Comparison of ENCODE assay signal across 25 cellular contexts in genomic region chr6:164665328-164665727, GRCh38.
"Had no signal": no experiment of that assay in that cellular context is flagged by ENCODE, and none has a peak within 500 bp of the region (broad histone marks: within the 10 kb centered on the region; RNA-seq: fewer than 3 reads in every experiment).

No MANE protein-coding gene starts in this region.

- DNase-seq: dorsolateral prefrontal cortex; effector CD4-positive, alpha-beta T cell; head of caudate nucleus; left ventricle myocardium superior; lower lobe of right lung; mucosa of descending colon; naive B cell; right lobe of liver; small intestine; stimulated activated CD4-positive, alpha-beta T cell treated with anti-CD3 and anti-CD28 coated beads, Interleukin-15, amount 100 ng/mL, for 24 hours; stimulated activated CD4-positive, alpha-beta T cell treated with anti-CD3 and anti-CD28 coated beads, Interleukin-2, amount 100 ng/mL, for 48 hours; stimulated activated naive B cell treated with anti-CD40 and anti-IgM and Interleukin-4, amounts not matched to agents 10 μg/mL and 1 μg/mL and 100 μg/mL, for 72 hours; transverse colon had no signal

- H3K9me3 ChIP-seq: lower lobe of right lung, neutrophil, right lobe of liver, thoracic aorta, transverse colon had no signal

- H3K4me1 Mint-ChIP-seq: memory B cell; mesothelial cell of epicardium; naive B cell; neural crest cell; stimulated activated naive B cell treated with anti-CD40 and anti-IgM and Interleukin-4, amounts not matched to agents 10 μg/mL and 1 μg/mL and 100 μg/mL, for 72 hours had no signal

- H3K36me3 ChIP-seq: lower lobe of right lung, neutrophil, right lobe of liver, thoracic aorta, transverse colon had no signal

- H3K4me3 Mint-ChIP-seq: memory B cell; mesothelial cell of epicardium; naive B cell; natural killer cell treated with Interleukin-12 subunit alpha and Interleukin-12 subunit beta and Interleukin-15 and Interleukin-18, amount 100 ng/mL, for 72 hours; neural crest cell; stimulated activated naive B cell treated with anti-CD40 and anti-IgM and Interleukin-4, amounts not matched to agents 10 μg/mL and 1 μg/mL and 100 μg/mL, for 72 hours; stimulated activated naive CD8-positive, alpha-beta T cell treated with anti-CD3 and anti-CD28 coated beads, Interleukin-15, Interleukin-2, amounts not matched to agents 100 ng/mL and 50 ng/mL, for 24 hours had no signal

- H3K9me3 Mint-ChIP-seq: stimulated activated naive CD8-positive, alpha-beta T cell treated with anti-CD3 and anti-CD28 coated beads, Interleukin-15, Interleukin-2, amounts not matched to agents 100 ng/mL and 50 ng/mL, for 24 hours had no signal

- H3K36me3 Mint-ChIP-seq: memory B cell; mesothelial cell of epicardium; naive B cell; stimulated activated naive B cell treated with anti-CD40 and anti-IgM and Interleukin-4, amounts not matched to agents 10 μg/mL and 1 μg/mL and 100 μg/mL, for 72 hours had no signal

- H3K4me1 ChIP-seq: lower lobe of right lung, parathyroid adenoma, right lobe of liver, transverse colon had no signal

- H3K27ac Mint-ChIP-seq: memory B cell; mesothelial cell of epicardium; naive B cell; natural killer cell treated with Interleukin-12 subunit alpha and Interleukin-12 subunit beta and Interleukin-15 and Interleukin-18, amount 100 ng/mL, for 72 hours; progenitor cell of endocrine pancreas; stimulated activated naive B cell treated with anti-CD40 and anti-IgM and Interleukin-4, amounts not matched to agents 10 μg/mL and 1 μg/mL and 100 μg/mL, for 72 hours; stimulated activated naive CD8-positive, alpha-beta T cell treated with anti-CD3 and anti-CD28 coated beads, Interleukin-15, Interleukin-2, amounts not matched to agents 100 ng/mL and 50 ng/mL, for 24 hours had no signal

- H3K4me3 ChIP-seq: dorsolateral prefrontal cortex, lower lobe of right lung, mucosa of descending colon, right lobe of liver, thoracic aorta, transverse colon had no signal

- H3K27me3 ChIP-seq: dorsolateral prefrontal cortex, neutrophil, right lobe of liver, transverse colon had no signal

- FAIRE-seq: colon, frontal cortex, keratinocyte, small intestine had no signal

- H3K27me3 Mint-ChIP-seq: memory B cell; naive B cell; natural killer cell treated with Interleukin-12 subunit alpha and Interleukin-12 subunit beta and Interleukin-15 and Interleukin-18, amount 100 ng/mL, for 72 hours; progenitor cell of endocrine pancreas; stimulated activated naive B cell treated with anti-CD40 and anti-IgM and Interleukin-4, amounts not matched to agents 10 μg/mL and 1 μg/mL and 100 μg/mL, for 72 hours; stimulated activated naive CD8-positive, alpha-beta T cell treated with anti-CD3 and anti-CD28 coated beads, Interleukin-15, Interleukin-2, amounts not matched to agents 100 ng/mL and 50 ng/mL, for 24 hours had no signal

- H3K27ac ChIP-seq: dorsolateral prefrontal cortex, lower lobe of right lung, neutrophil, parathyroid adenoma, right lobe of liver, thoracic aorta, transverse colon had no signal
